ENCODE assay signal across 1 cellular context in genomic region chr7:74272305-74273038, GRCh38.
TF ChIP-seq lines count a peak whose summit lies in the region.

No MANE protein-coding gene starts in this region.

TF ChIP-seq in GM23338, 12 proteins besides CTCF, POLR2A, EP300 and RAD21 (continued from another document):
- no peak for TF ChIP-seq ZNF331 (CRISPR knock-in tag; IDR thresholded peaks at IDR 0.05; ENCODE audit: low read depth)
- TF ChIP-seq STAT1 (IDR thresholded peaks at IDR 0.05; ENCODE audit: unreplicated experiment), result no peak
- no peak for TF ChIP-seq JUNB (IDR thresholded peaks at IDR 0.05; ENCODE audit: unreplicated experiment)
